In genomic region chr11:76919887-76920746, GRCh38 we compare ENCODE assay signal across 8 cellular contexts.
DNase-seq lines count a peak whose midpoint lies in the region; ATAC-seq lines count a peak whose summit lies in the region.

No MANE protein-coding gene starts in this region.

- no peak overlapping the region for H3K27ac ChIP-seq in caudate nucleus (ENCODE audit: low read depth, low read length)

- DNase-seq in GF-D8 (lab: John Stamatoyannopoulos, UW) (peak; percentile 44), NCI-H345 (lab: John Stamatoyannopoulos, UW) (peak; percentile 84), caudate nucleus (lab: John Stamatoyannopoulos, UW) (peak in 56 of 61 donors; percentile 5 to 86 (median 49)), islet precursor cell (peak; percentile 84)
- DNase-seq in activated CD4-positive, CD25-positive, alpha-beta regulatory T cell (lab: John Stamatoyannopoulos, UW): peak in 3 of 4 experiments; percentile 4 to 21 (median 10)
- DNase-seq in stimulated activated CD4-positive, alpha-beta T cell treated with anti-CD3 and anti-CD28 coated beads, Interleukin-12 subunit alpha, Interleukin-12 subunit beta, amount 100 ng/mL, for 48 hours (ENCODE audit: low read depth in 2 of 3, low spot score in 1 of 3): peak; percentile 15 to 74 (median 32)

- ATAC-seq in HG03108 (IDR thresholded peaks at IDR 0.05; ENCODE audit: unreplicated experiment) (peak; percentile 51), HG02981 (IDR thresholded peaks at IDR 0.05; ENCODE audit: unreplicated experiment) (no peak)

Comparison
In these comparisons a context has a peak if more than half of its experiments do, and no peak if none do; other contexts are left out.
1. DNase-seq: peak in every context shown above with its lines; median percentile 84 in NCI-H345; 84 in islet precursor cell; 49 in caudate nucleus; 44 in GF-D8; 32 in stimulated activated CD4-positive, alpha-beta T cell treated with anti-CD3 and anti-CD28 coated beads, Interleukin-12 subunit alpha, Interleukin-12 subunit beta, amount 100 ng/mL, for 48 hours; 10 in activated CD4-positive, CD25-positive, alpha-beta regulatory T cell.